Comparison of ENCODE assay signal across 9 cellular contexts in the genomic region with DNA sequence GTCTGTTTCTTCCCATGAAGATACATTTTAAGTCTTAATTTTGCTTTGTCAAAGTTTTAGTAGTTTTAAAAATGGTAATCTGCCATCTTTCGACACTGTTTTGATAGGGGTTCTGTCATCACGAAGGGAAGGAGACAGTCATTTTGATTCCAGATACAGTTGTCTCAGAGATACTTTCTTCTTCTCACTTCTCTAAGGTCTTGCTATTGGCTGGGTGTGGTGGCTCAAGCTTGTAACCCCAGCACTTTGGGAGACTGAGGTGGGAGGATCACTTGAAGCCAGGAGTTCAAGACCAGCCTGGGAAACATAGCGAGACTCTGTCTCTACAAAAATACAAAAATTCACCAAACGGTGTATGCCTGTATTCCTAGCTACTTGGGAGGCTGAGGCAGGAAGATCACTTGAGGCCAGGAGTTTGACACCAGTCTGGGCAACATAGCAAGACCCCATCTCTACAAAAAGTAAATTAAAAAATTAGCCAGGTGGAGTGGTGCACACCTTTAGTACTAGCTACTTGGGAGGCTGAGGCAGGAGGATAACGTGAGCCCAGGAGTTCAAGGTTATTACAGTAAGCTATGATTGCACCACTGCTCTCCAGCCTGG. TPM values are rescaled to one million over a fixed set of nuclear protein-coding genes. Genes with fewer than 3 reads are reported as not detected.
DNase-seq lines count a peak whose midpoint lies in the region; ATAC-seq and TF ChIP-seq lines count a peak whose summit lies in the region.
"Had no signal": no experiment of that assay in that cellular context is flagged by ENCODE, and none has a peak within 500 bp of the region (broad histone marks: within the 10 kb centered on the region; RNA-seq: fewer than 3 reads in every experiment).

No MANE protein-coding gene starts in this region.

- no peaks in the 10 kb centered on the region for H3K27me3 Mint-ChIP-seq in activated T-cell treated with anti-CD3 and anti-CD28 coated beads, Interleukin-2, amount 50 U/mL, for 4 hours (ENCODE audit: low read depth)
- peaks cover 12% of the 10 kb centered on the region for H3K27me3 Mint-ChIP-seq in endothelial cell (ENCODE audit: unreplicated experiment)
- no peaks in the 10 kb centered on the region for H3K27me3 Mint-ChIP-seq in stimulated activated naive CD8-positive, alpha-beta T cell treated with anti-CD3 and anti-CD28 coated beads, Interleukin-15, amount 100 ng/mL, for 72 hours

- peaks cover 22% of the 10 kb centered on the region for H3K36me3 Mint-ChIP-seq in activated T-cell treated with anti-CD3 and anti-CD28 coated beads, Interleukin-2, amount 50 U/mL, for 4 hours (ENCODE audit: insufficient read depth)
- no peaks in the 10 kb centered on the region for H3K36me3 Mint-ChIP-seq in endothelial cell (ENCODE audit: low read depth, unreplicated experiment)

- no peak for TF ChIP-seq CTCF in VCaP (conservative IDR thresholded peaks at IDR 0.05)
- TF ChIP-seq CTCF in endothelial cell (IDR thresholded peaks at IDR 0.05; ENCODE audit: unreplicated experiment), result no peak

- peak overlapping the region; percentile 34 for H3K27ac Mint-ChIP-seq in endothelial cell (ENCODE audit: unreplicated experiment)
- H3K27ac Mint-ChIP-seq in stimulated activated naive CD8-positive, alpha-beta T cell treated with anti-CD3 and anti-CD28 coated beads, Interleukin-15, amount 100 ng/mL, for 72 hours, result peak overlapping the region; percentile 97 to 98

- no peaks in the 10 kb centered on the region for H3K9me3 Mint-ChIP-seq in activated T-cell treated with anti-CD3 and anti-CD28 coated beads, Interleukin-2, amount 50 U/mL, for 4 hours
- no peaks in the 10 kb centered on the region for H3K9me3 Mint-ChIP-seq in endothelial cell (ENCODE audit: unreplicated experiment)
- H3K9me3 Mint-ChIP-seq in stimulated activated naive CD8-positive, alpha-beta T cell treated with anti-CD3 and anti-CD28 coated beads, Interleukin-15, amount 100 ng/mL, for 72 hours, result no peaks in the 10 kb centered on the region

- H3K27ac ChIP-seq in VCaP, result peak overlapping the region; percentile 89

- POLR2A ChIA-PET in HEK293T (lab: Yijun Ruan, JAX), result no interaction called here

- H3K4me1 Mint-ChIP-seq in activated T-cell treated with anti-CD3 and anti-CD28 coated beads, Interleukin-2, amount 50 U/mL, for 4 hours (ENCODE audit: low read depth), result peaks cover 72% of the 10 kb centered on the region
- H3K4me1 Mint-ChIP-seq in endothelial cell (ENCODE audit: unreplicated experiment), result peaks cover 57% of the 10 kb centered on the region
- peaks cover 71% of the 10 kb centered on the region for H3K4me1 Mint-ChIP-seq in stimulated activated naive CD8-positive, alpha-beta T cell treated with anti-CD3 and anti-CD28 coated beads, Interleukin-15, amount 100 ng/mL, for 72 hours

- DNase-seq in activated T-cell treated with anti-CD3 and anti-CD28 coated beads, Interleukin-2, amount 50 U/mL, for 4 hours, result no peak
- DNase-seq in activated T-cell treated with anti-CD3 and anti-CD28 coated beads, Interleukin-2, amount 50 U/mL, for 1 hour, result no peak
- DNase-seq in endothelial cell (ENCODE audit: low spot score) (no peak), HEK293T (ENCODE audit: extremely low spot score) (no peak), iPS-NIHi11 (ENCODE audit: low spot score) (no peak)
- peak in 1 of 2 donors; percentile 47 for DNase-seq in stimulated activated naive CD8-positive, alpha-beta T cell treated with anti-CD3 and anti-CD28 coated beads, Interleukin-15, amount 100 ng/mL, for 72 hours
- DNase-seq: NCI-H1417 treated with DMSO at 0.1 percent for 48 hours had no signal

- peak; percentile 39 to 41 for ATAC-seq in activated T-cell treated with anti-CD3 and anti-CD28 coated beads, Interleukin-2, amount 50 U/mL, for 4 hours
- peak; percentile 44 for ATAC-seq in stimulated activated naive CD8-positive, alpha-beta T cell treated with anti-CD3 and anti-CD28 coated beads, Interleukin-15, amount 100 ng/mL, for 72 hours
- ATAC-seq in HG03342 (IDR thresholded peaks at IDR 0.05; ENCODE audit: unreplicated experiment), result no peak

- CTCF ChIA-PET in HEK293T (lab: Yijun Ruan, JAX), result no interaction called here

- peak overlapping the region; percentile 98 for H3K4me3 Mint-ChIP-seq in activated T-cell treated with anti-CD3 and anti-CD28 coated beads, Interleukin-2, amount 50 U/mL, for 4 hours
- H3K4me3 Mint-ChIP-seq in endothelial cell (ENCODE audit: unreplicated experiment), result peak overlapping the region; percentile 59
- H3K4me3 Mint-ChIP-seq in stimulated activated naive CD8-positive, alpha-beta T cell treated with anti-CD3 and anti-CD28 coated beads, Interleukin-15, amount 100 ng/mL, for 72 hours, result peak overlapping the region; percentile 95 to 96

TF ChIP-seq in HEK293T, 16 proteins besides CTCF, POLR2A, EP300 and RAD21:
- TF ChIP-seq FOXA1 (IDR thresholded peaks at IDR 0.05) (no peak), SUZ12 (IDR thresholded peaks at IDR 0.05) (no peak), L3MBTL2 (conservative IDR thresholded peaks at IDR 0.05) (no peak), NFRKB (IDR thresholded peaks at IDR 0.05) (no peak), FOXK2 (IDR thresholded peaks at IDR 0.05) (no peak), FOXM1 (IDR thresholded peaks at IDR 0.05; ENCODE audit: borderline replicate concordance) (no peak), BHLHE40 (IDR thresholded peaks at IDR 0.05; ENCODE audit: borderline replicate concordance) (no peak), ZNF384 (IDR thresholded peaks at IDR 0.05) (no peak), LEF1 (IDR thresholded peaks at IDR 0.05; ENCODE audit: borderline replicate concordance) (no peak), SP1 (IDR thresholded peaks at IDR 0.05) (no peak), CTBP1 (IDR thresholded peaks at IDR 0.05; ENCODE audit: borderline replicate concordance) (no peak), PKNOX1 (IDR thresholded peaks at IDR 0.05) (no peak), ARNT (IDR thresholded peaks at IDR 0.05) (no peak), ELF4 (IDR thresholded peaks at IDR 0.05) (no peak)

RNA-seq across cellular contexts. Expression of gene RAB8B, which starts 3.3 kb away (rescaled TPM):
- total RNA-seq in activated T-cell treated with anti-CD3 and anti-CD28 coated beads, Interleukin-2, amount 50 U/mL, for 4 hours, result 100 to 1,000 TPM; 127 to 166 (median 152) TPM
- total RNA-seq in endothelial cell (ENCODE audit: unreplicated experiment), result 92.9 TPM

RNA-seq across cellular contexts. Expression of gene RPS27L, which starts 35.4 kb away (rescaled TPM):
- 100 to 1,000 TPM in 1 of 3 donors, 10 to 100 TPM in 2; 82.0 to 114 (median 91.8) TPM for total RNA-seq in activated T-cell treated with anti-CD3 and anti-CD28 coated beads, Interleukin-2, amount 50 U/mL, for 4 hours
- 149 TPM for total RNA-seq in endothelial cell (ENCODE audit: unreplicated experiment)
